In the genomic region with DNA sequence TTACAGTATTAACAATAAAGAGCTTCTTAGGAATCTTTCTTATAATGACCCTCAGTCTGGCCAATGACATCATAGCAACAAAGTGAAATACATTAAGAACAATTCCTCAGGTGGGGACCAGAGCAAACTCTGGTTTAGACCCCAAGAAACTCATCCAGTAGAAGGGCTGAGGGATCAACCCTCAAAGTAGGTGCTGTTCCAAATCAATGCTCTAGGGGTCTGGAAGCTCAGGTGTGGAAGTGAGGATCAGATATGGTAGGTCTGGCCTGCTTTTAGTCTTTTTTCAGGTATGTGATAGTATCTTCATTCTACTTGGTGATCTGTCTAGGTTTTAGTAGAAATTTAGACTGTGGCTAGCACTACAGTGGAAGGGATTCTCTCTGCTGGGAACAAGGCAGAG, we compare ENCODE assay signal across 1 cellular context.
TF ChIP-seq lines count a peak whose summit lies in the region.

No MANE protein-coding gene starts in this region.

TF ChIP-seq in WTC11, 78 proteins besides CTCF, POLR2A, EP300 and RAD21 (continued from another document):
- TF ChIP-seq ZNF232 (CRISPR knock-in tag; IDR thresholded peaks at IDR 0.05) (no peak), ZNF423 (CRISPR knock-in tag; IDR thresholded peaks at IDR 0.05) (no peak), ELF4 (CRISPR knock-in tag; IDR thresholded peaks at IDR 0.05; ENCODE audit: low read depth) (no peak), GABPB1 (CRISPR knock-in tag; IDR thresholded peaks at IDR 0.05) (no peak), ESRRA (CRISPR knock-in tag; IDR thresholded peaks at IDR 0.05; ENCODE audit: borderline replicate concordance) (no peak), ZNF219 (CRISPR knock-in tag; IDR thresholded peaks at IDR 0.05; ENCODE audit: borderline replicate concordance) (no peak), TP53 (CRISPR knock-in tag; IDR thresholded peaks at IDR 0.05) (no peak)
- TF ChIP-seq, protein P1, sequence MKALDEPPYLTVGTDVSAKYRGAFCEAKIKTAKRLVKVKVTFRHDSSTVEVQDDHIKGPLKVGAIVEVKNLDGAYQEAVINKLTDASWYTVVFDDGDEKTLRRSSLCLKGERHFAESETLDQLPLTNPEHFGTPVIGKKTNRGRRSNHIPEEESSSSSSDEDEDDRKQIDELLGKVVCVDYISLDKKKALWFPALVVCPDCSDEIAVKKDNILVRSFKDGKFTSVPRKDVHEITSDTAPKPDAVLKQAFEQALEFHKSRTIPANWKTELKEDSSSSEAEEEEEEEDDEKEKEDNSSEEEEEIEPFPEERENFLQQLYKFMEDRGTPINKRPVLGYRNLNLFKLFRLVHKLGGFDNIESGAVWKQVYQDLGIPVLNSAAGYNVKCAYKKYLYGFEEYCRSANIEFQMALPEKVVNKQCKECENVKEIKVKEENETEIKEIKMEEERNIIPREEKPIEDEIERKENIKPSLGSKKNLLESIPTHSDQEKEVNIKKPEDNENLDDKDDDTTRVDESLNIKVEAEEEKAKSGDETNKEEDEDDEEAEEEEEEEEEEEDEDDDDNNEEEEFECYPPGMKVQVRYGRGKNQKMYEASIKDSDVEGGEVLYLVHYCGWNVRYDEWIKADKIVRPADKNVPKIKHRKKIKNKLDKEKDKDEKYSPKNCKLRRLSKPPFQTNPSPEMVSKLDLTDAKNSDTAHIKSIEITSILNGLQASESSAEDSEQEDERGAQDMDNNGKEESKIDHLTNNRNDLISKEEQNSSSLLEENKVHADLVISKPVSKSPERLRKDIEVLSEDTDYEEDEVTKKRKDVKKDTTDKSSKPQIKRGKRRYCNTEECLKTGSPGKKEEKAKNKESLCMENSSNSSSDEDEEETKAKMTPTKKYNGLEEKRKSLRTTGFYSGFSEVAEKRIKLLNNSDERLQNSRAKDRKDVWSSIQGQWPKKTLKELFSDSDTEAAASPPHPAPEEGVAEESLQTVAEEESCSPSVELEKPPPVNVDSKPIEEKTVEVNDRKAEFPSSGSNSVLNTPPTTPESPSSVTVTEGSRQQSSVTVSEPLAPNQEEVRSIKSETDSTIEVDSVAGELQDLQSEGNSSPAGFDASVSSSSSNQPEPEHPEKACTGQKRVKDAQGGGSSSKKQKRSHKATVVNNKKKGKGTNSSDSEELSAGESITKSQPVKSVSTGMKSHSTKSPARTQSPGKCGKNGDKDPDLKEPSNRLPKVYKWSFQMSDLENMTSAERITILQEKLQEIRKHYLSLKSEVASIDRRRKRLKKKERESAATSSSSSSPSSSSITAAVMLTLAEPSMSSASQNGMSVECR (CRISPR knock-in tag; IDR thresholded peaks at IDR 0.05; ENCODE audit: borderline replicate concordance), result no peak
- TF ChIP-seq, protein P2, sequence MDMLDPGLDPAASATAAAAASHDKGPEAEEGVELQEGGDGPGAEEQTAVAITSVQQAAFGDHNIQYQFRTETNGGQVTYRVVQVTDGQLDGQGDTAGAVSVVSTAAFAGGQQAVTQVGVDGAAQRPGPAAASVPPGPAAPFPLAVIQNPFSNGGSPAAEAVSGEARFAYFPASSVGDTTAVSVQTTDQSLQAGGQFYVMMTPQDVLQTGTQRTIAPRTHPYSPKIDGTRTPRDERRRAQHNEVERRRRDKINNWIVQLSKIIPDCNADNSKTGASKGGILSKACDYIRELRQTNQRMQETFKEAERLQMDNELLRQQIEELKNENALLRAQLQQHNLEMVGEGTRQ (CRISPR knock-in tag; IDR thresholded peaks at IDR 0.05), result no peak
